In the genomic region with DNA sequence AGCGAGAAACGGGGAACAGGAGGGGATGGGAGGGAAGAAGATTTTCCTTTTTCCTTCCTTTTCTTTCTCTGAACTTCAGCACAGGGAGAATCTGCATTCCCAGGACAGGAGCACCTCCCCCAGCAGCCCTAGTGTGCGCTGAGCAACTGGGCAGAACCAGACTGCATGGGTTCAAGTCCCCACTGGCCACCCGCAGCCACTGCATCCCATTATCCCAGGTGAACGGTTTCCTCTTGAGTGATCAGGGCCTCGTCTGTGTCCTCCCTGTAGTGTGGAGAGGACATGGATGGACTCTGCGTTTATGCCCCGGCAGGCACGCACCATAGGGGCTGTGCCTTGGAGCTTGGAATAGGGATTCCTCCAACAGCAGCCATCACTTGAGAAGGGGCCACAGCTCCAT, we compare ENCODE assay signal across 16 cellular contexts. TPM values are rescaled to one million over a fixed set of nuclear protein-coding genes. Genes with fewer than 3 reads are reported as not detected.
DNase-seq lines count a peak whose midpoint lies in the region; ATAC-seq and TF ChIP-seq lines count a peak whose summit lies in the region.
"Had no signal": no experiment of that assay in that cellular context is flagged by ENCODE, and none has a peak within 500 bp of the region (broad histone marks: within the 10 kb centered on the region; RNA-seq: fewer than 3 reads in every experiment).

No MANE protein-coding gene starts in this region.

- H3K36me3 ChIP-seq in colonic mucosa, result no peaks in the 10 kb centered on the region
- H3K36me3 ChIP-seq in muscle layer of duodenum (ENCODE audit: control insufficient read depth in 1 of 2, insufficient read depth in 2 of 2, low read length in 2 of 2), result no peaks in the 10 kb centered on the region

- no peak overlapping the region for H3K4ac ChIP-seq in H9 (ENCODE audit: low read depth, low read length)

- DNase-seq in H9, result no peak
- no peak for DNase-seq in colonic mucosa
- no peak for DNase-seq in OCI-M2 (lab: John Stamatoyannopoulos, UW; ENCODE audit: unreplicated experiment)
- no peak for DNase-seq in activated T-helper 1 cell treated with anti-CD3 and anti-CD28 coated beads, Interleukin-12 subunit alpha, Interleukin-12 subunit beta, Interleukin-2, Interleukin-4 antibody, amounts not matched to agents 30 ng/mL and 10 ng/mL and 1 ng/mL, durations not matched to agents 14 hours and 24 hours and 36 hours (ENCODE audit: low spot score)
- DNase-seq: islet precursor cell; NCI-H187 treated with DMSO at 0.1 percent for 48 hours; NCI-H526 treated with DMSO at 0.1 percent for 48 hours; stimulated activated CD4-positive, alpha-beta T cell treated with anti-CD3 and anti-CD28 coated beads, Interleukin-2, amount 100 ng/mL, for 24 hours had no signal

- H3K9me3 Mint-ChIP-seq in H9, result no peaks in the 10 kb centered on the region
- H3K9me3 Mint-ChIP-seq in activated T-helper 1 cell treated with anti-CD3 and anti-CD28 coated beads, Interleukin-12 subunit alpha, Interleukin-12 subunit beta, Interleukin-2, Interleukin-4 antibody, amounts not matched to agents 30 ng/mL and 10 ng/mL and 1 ng/mL, durations not matched to agents 14 hours and 24 hours and 36 hours, result no peaks in the 10 kb centered on the region

- H2AFZ ChIP-seq in H9 (ENCODE audit: low read length), result no peak overlapping the region

- H2AK5ac ChIP-seq in H9 (ENCODE audit: insufficient read length, low read length), result no peak overlapping the region

- H3K27me3 Mint-ChIP-seq in H9 (ENCODE audit: low read depth), result peaks cover 31% of the 10 kb centered on the region
- H3K27me3 Mint-ChIP-seq in activated T-helper 1 cell treated with anti-CD3 and anti-CD28 coated beads, Interleukin-12 subunit alpha, Interleukin-12 subunit beta, Interleukin-2, Interleukin-4 antibody, amounts not matched to agents 30 ng/mL and 10 ng/mL and 1 ng/mL, durations not matched to agents 14 hours and 24 hours and 36 hours (ENCODE audit: insufficient read depth), result peaks cover 8% of the 10 kb centered on the region

- no peak overlapping the region for H2BK15ac ChIP-seq in H9 (ENCODE audit: low read depth, low read length)

- no peak overlapping the region for H2BK12ac ChIP-seq in H9 (ENCODE audit: insufficient read length, low read depth, low read length)

- H3K4me3 ChIP-seq in colonic mucosa (no peak overlapping the region), muscle layer of duodenum (ENCODE audit: low read depth in 1 of 2, low read length in 2 of 2) (no peak overlapping the region)

- H3K4me1 Mint-ChIP-seq in H9, result peaks cover 16 to 31% of the 10 kb centered on the region in 2 experiments
- H3K4me1 Mint-ChIP-seq in activated T-helper 1 cell treated with anti-CD3 and anti-CD28 coated beads, Interleukin-12 subunit alpha, Interleukin-12 subunit beta, Interleukin-2, Interleukin-4 antibody, amounts not matched to agents 30 ng/mL and 10 ng/mL and 1 ng/mL, durations not matched to agents 14 hours and 24 hours and 36 hours (ENCODE audit: low read depth), result peaks cover 10% of the 10 kb centered on the region

- H3K23ac ChIP-seq in H9 (ENCODE audit: insufficient read length, low read depth, low read length), result no peak overlapping the region

- no peak overlapping the region; a peak in 1 of 7 replicates for H3K27ac Mint-ChIP-seq in H9
- H3K27ac Mint-ChIP-seq in activated T-helper 1 cell treated with anti-CD3 and anti-CD28 coated beads, Interleukin-12 subunit alpha, Interleukin-12 subunit beta, Interleukin-2, Interleukin-4 antibody, amounts not matched to agents 30 ng/mL and 10 ng/mL and 1 ng/mL, durations not matched to agents 14 hours and 24 hours and 36 hours, result no peak overlapping the region

- H4K5ac ChIP-seq in H9 (ENCODE audit: insufficient read length, low read depth, low read length), result no peak overlapping the region

- H3T11ph ChIP-seq in H9 (ENCODE audit: low read length), result no peak overlapping the region

- no peak overlapping the region for H3K18ac ChIP-seq in H9 (ENCODE audit: insufficient read length, low read depth, low read length)

- H3K36me3 Mint-ChIP-seq in H9 (ENCODE audit: insufficient read depth in 1 of 3, low read depth in 3 of 3), result no peaks in the 10 kb centered on the region
- H3K36me3 Mint-ChIP-seq in activated T-helper 1 cell treated with anti-CD3 and anti-CD28 coated beads, Interleukin-12 subunit alpha, Interleukin-12 subunit beta, Interleukin-2, Interleukin-4 antibody, amounts not matched to agents 30 ng/mL and 10 ng/mL and 1 ng/mL, durations not matched to agents 14 hours and 24 hours and 36 hours (ENCODE audit: low read depth), result no peaks in the 10 kb centered on the region

- H2BK5ac ChIP-seq in H9 (ENCODE audit: insufficient read length, low read length), result no peak overlapping the region

- intact Hi-C loops in colonic mucosa (cut with DNase I), result loop anchor here (5.0 to 10.0 kb wide), 3 partner anchors 88 to 581 kb away; no protein-coding TSS in a partner anchor
- intact Hi-C loops in activated T-helper 1 cell treated with anti-CD3 and anti-CD28 coated beads, Interleukin-12 subunit alpha, Interleukin-12 subunit beta, Interleukin-2, Interleukin-4 antibody, amounts not matched to agents 30 ng/mL and 10 ng/mL and 1 ng/mL, durations not matched to agents 14 hours and 24 hours and 36 hours (cut with micrococcal nuclease), result no loop called here

- no peak overlapping the region for H4K91ac ChIP-seq in H9 (ENCODE audit: insufficient read length, low read depth, low read length)

- peak overlapping the region in 1 of 2 experiments; percentile 56; a peak in 1 of 5 replicates for H3K4me3 Mint-ChIP-seq in H9
- H3K4me3 Mint-ChIP-seq in activated T-helper 1 cell treated with anti-CD3 and anti-CD28 coated beads, Interleukin-12 subunit alpha, Interleukin-12 subunit beta, Interleukin-2, Interleukin-4 antibody, amounts not matched to agents 30 ng/mL and 10 ng/mL and 1 ng/mL, durations not matched to agents 14 hours and 24 hours and 36 hours, result no peak overlapping the region

- H3K4me2 ChIP-seq in H9 (ENCODE audit: insufficient read depth, insufficient read length, low read length), result no peak overlapping the region

- H3K27ac ChIP-seq in H9 (ENCODE audit: insufficient read length, low read depth, low read length), result no peak overlapping the region
- H3K27ac ChIP-seq in colonic mucosa, result peak overlapping the region; percentile 36
- peak overlapping the region; percentile 76 for H3K27ac ChIP-seq in muscle layer of duodenum (ENCODE audit: low read length)
- peak overlapping the region; percentile 54 for H3K27ac ChIP-seq in temporal lobe (ENCODE audit: low read depth, low read length)
- H3K27ac ChIP-seq: epithelial cell of prostate, VCaP had no signal

- no CpG with 5 or more reads among the region's 9 CpGs for WGBS in H9 (ENCODE audit: extremely low coverage, insufficient read length, low lambda C conversion rate)

- H3K9me3 ChIP-seq in H9 (ENCODE audit: control insufficient read depth, low read depth, low read length) (no peaks in the 10 kb centered on the region), colonic mucosa (no peaks in the 10 kb centered on the region), muscle layer of duodenum (ENCODE audit: control insufficient read depth in 1 of 2, low read length in 2 of 2) (no peaks in the 10 kb centered on the region)

- H3K56ac ChIP-seq in H9 (ENCODE audit: insufficient read length, low read depth, low read length), result no peak overlapping the region

- no peak overlapping the region for H2BK20ac ChIP-seq in H9 (ENCODE audit: low read depth, low read length, poor library complexity, severe bottlenecking)

- no peaks in the 10 kb centered on the region for H3K79me2 ChIP-seq in H9 (ENCODE audit: insufficient read depth, low read length)

- H4K20me1 ChIP-seq in H9 (ENCODE audit: control insufficient read depth, insufficient read depth, insufficient read length), result no peaks in the 10 kb centered on the region

- TF ChIP-seq CTCF in H9 (conservative IDR thresholded peaks at IDR 0.05) (no peak), colonic mucosa (IDR thresholded peaks at IDR 0.05) (no peak)

- no peak overlapping the region for H2BK120ac ChIP-seq in H9 (ENCODE audit: low read depth, low read length, poor library complexity, severe bottlenecking)

- peaks cover 1% of the 10 kb centered on the region; the same call in 1 of the 2 replicates for H3K27me3 ChIP-seq in H9 (ENCODE audit: insufficient read depth, low read length)
- H3K27me3 ChIP-seq in colonic mucosa, result no peaks in the 10 kb centered on the region
- no peaks in the 10 kb centered on the region for H3K27me3 ChIP-seq in muscle layer of duodenum (ENCODE audit: low read depth, low read length)

- peak overlapping the region; percentile 25; the same call in 1 of the 2 replicates for H3K14ac ChIP-seq in H9 (ENCODE audit: insufficient read depth, low read length)

- no peaks in the 10 kb centered on the region for H3K79me1 ChIP-seq in H9 (ENCODE audit: insufficient read depth, low read depth, low read length, poor library complexity, severe bottlenecking)

- H3K23me2 ChIP-seq in H9 (ENCODE audit: insufficient read length, low read depth, low read length, poor library complexity, severe bottlenecking), result no peaks in the 10 kb centered on the region

- peak overlapping the region; percentile 41 for H4K8ac ChIP-seq in H9 (replicated peaks; ENCODE audit: insufficient read length, low read depth, low read length)

- ATAC-seq in GM19023 (IDR thresholded peaks at IDR 0.05; ENCODE audit: unreplicated experiment) (no peak), HG02840 (IDR thresholded peaks at IDR 0.05; ENCODE audit: low FRiP score, unreplicated experiment) (no peak)
- ATAC-seq: HCT116 had no signal

- H3K4me1 ChIP-seq in H9 (ENCODE audit: insufficient read depth, low read length) (no peaks in the 10 kb centered on the region; the same call in 1 of the 2 replicates), colonic mucosa (no peaks in the 10 kb centered on the region), muscle layer of duodenum (ENCODE audit: control insufficient read depth in 1 of 2, insufficient read depth in 2 of 2, low read length in 2 of 2) (peaks cover 4 to 14% of the 10 kb centered on the region in 2 donors)

- H3K9ac ChIP-seq in H9 (ENCODE audit: extremely low read depth, insufficient read length, low read length) (no peak overlapping the region), colonic mucosa (ENCODE audit: low read depth in 2 of 2, low read length in 2 of 2) (peak overlapping the region in 1 of 2 donors; percentile 56)

RNA-seq across cellular contexts. Expression of a gene that starts 53.0 kb away (rescaled TPM):
- total RNA-seq in H9 (2021), result not detected in 2 replicates
- not detected for total RNA-seq in colonic mucosa
- total RNA-seq in temporal lobe, result not detected
- not detected in 2 replicates for total RNA-seq in activated T-helper 1 cell treated with anti-CD3 and anti-CD28 coated beads, Interleukin-12 subunit alpha, Interleukin-12 subunit beta, Interleukin-2, Interleukin-4 antibody, amounts not matched to agents 30 ng/mL and 10 ng/mL and 1 ng/mL, durations not matched to agents 14 hours and 24 hours and 36 hours
- total RNA-seq: G401 had no signal
